ENCODE assay signal across 1 cellular context in genomic region chr14:23468704-23469126, GRCh38.
TF ChIP-seq lines count a peak whose summit lies in the region.

No MANE protein-coding gene starts in this region.

TF ChIP-seq in WTC11, 78 proteins besides CTCF, POLR2A, EP300 and RAD21 (continued from another document):
- no peak for TF ChIP-seq ZNF532 (CRISPR knock-in tag; IDR thresholded peaks at IDR 0.05; ENCODE audit: borderline replicate concordance)
- no peak for TF ChIP-seq HMGXB4 (CRISPR knock-in tag; IDR thresholded peaks at IDR 0.05)
- TF ChIP-seq ZNF232 (CRISPR knock-in tag; IDR thresholded peaks at IDR 0.05), result no peak
- TF ChIP-seq ERG (CRISPR knock-in tag; IDR thresholded peaks at IDR 0.05), result no peak
- no peak for TF ChIP-seq ELF4 (CRISPR knock-in tag; IDR thresholded peaks at IDR 0.05; ENCODE audit: low read depth)
- no peak for TF ChIP-seq TP53 (CRISPR knock-in tag; IDR thresholded peaks at IDR 0.05)
- no peak for TF ChIP-seq ZBTB43 (CRISPR knock-in tag; IDR thresholded peaks at IDR 0.05)
- no peak for TF ChIP-seq ZNF138 (CRISPR knock-in tag; conservative IDR thresholded peaks at IDR 0.05)
